Comparison of ENCODE assay signal across 8 cellular contexts in the genomic region with DNA sequence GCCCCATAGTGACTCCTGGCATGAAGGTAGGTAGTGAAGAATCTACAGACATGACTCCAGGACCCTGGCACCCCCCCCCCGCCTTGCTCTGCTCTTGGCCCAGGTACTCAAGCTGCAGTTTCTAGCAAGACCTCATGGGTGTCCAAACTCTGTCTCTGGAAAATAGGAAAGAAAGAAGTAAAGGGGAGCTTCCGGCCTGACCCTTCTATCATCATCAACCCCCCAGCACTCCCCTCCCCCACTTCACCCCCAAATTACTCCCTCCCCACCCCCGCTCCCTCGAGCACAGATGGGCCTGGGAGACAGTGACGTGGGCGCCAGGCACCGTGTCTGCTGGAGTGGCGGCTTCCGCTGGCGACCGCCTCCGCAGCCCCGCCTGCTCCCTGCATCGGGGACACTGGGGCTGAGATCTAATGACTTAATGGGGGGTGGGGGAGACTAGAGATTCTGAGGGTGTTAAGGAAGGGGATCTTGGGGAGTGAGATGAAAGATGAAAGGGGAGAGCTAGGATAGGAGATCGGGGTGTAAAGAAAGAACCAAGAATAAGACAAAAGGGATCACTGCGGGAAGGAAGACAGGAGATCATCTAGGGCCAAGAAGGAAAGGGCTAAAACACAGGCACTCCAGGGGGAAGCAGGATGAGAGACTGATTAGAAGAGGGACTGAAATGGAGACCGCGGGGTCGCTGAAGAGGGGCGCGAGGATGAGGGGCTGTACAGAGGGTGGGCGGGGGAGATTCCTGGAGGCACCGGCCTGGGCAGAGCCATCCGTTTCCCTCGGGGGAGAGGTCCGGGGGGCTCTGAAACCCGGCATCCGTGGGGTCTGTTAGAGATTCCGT. TPM values are rescaled to one million over a fixed set of nuclear protein-coding genes. Genes with fewer than 3 reads are reported as not detected.
DNase-seq lines count a peak whose midpoint lies in the region; ATAC-seq, FAIRE-seq and TF ChIP-seq lines count a peak whose summit lies in the region.

No MANE protein-coding gene starts in this region.

- no peak for FAIRE-seq in pancreas (lab: Jason Lieb, UNC)

- no peaks in the 10 kb centered on the region for H3K4me1 ChIP-seq in pancreas

- H3K9me3 ChIP-seq in pancreas = no peaks in the 10 kb centered on the region

- H3K27ac ChIP-seq in pancreas = peak overlapping the region in 2 of 4 donors; percentile 68 to 69

- no peak for TF ChIP-seq CTCF in pancreas (IDR thresholded peaks at IDR 0.05)

- no peaks in the 10 kb centered on the region for H3K27me3 ChIP-seq in pancreas

- peak overlapping the region; percentile 83 for H3K4me3 ChIP-seq in Jurkat, Clone E6-1 (ENCODE audit: low read length)
- peak overlapping the region; percentile 11 to 86 (median 56) for H3K4me3 ChIP-seq in pancreas

- peaks cover 22% of the 10 kb centered on the region for H3K36me3 Mint-ChIP-seq in activated T-helper 17 cell treated with anti-CD3 and anti-CD28 coated beads, Interleukin-2, amount 50 U/mL, for 72 hours (ENCODE audit: low read depth)

- no peaks in the 10 kb centered on the region for H3K27me3 Mint-ChIP-seq in activated T-helper 17 cell treated with anti-CD3 and anti-CD28 coated beads, Interleukin-2, amount 50 U/mL, for 72 hours

- WGBS in pancreas, 2 donors = 16 to 21% methylated on average over 29 of the region's 29 CpGs

- intact Hi-C loops in pancreas (cut with DNase I) = no loop called here

- ATAC-seq in activated T-helper 17 cell treated with anti-CD3 and anti-CD28 coated beads, Interleukin-2, amount 50 U/mL, for 72 hours (replicated peaks) = no peak
- ATAC-seq in pancreas (no peak), GM18498 (IDR thresholded peaks at IDR 0.05; ENCODE audit: unreplicated experiment) (no peak), HG02840 (IDR thresholded peaks at IDR 0.05; ENCODE audit: low FRiP score, unreplicated experiment) (no peak)

- DNase-seq in C1 segment of cervical spinal cord (lab: John Stamatoyannopoulos, UW) (peak in 12 of 14 donors; percentile 23 to 86 (median 58)), glomerular visceral epithelial cell (ENCODE audit: extremely low spot score) (peak; percentile 43), pancreas (peak in 1 of 6 donors; percentile 57), Kasumi-1 (lab: John Stamatoyannopoulos, UW) (no peak)
- no peak for DNase-seq in Jurkat, Clone E6-1 (ENCODE audit: low read depth, low spot score)

- H3K4me3 Mint-ChIP-seq in activated T-helper 17 cell treated with anti-CD3 and anti-CD28 coated beads, Interleukin-2, amount 50 U/mL, for 72 hours = peak overlapping the region; percentile 96

- peaks cover 59% of the 10 kb centered on the region for H3K4me1 Mint-ChIP-seq in activated T-helper 17 cell treated with anti-CD3 and anti-CD28 coated beads, Interleukin-2, amount 50 U/mL, for 72 hours

- H3K36me3 ChIP-seq in pancreas = no peaks in the 10 kb centered on the region

- H3K27ac Mint-ChIP-seq in activated T-helper 17 cell treated with anti-CD3 and anti-CD28 coated beads, Interleukin-2, amount 50 U/mL, for 72 hours = peak overlapping the region; percentile 97

- no peaks in the 10 kb centered on the region for H3K9me3 Mint-ChIP-seq in activated T-helper 17 cell treated with anti-CD3 and anti-CD28 coated beads, Interleukin-2, amount 50 U/mL, for 72 hours

RNA-seq across cellular contexts. Expression of a gene that starts 1.1 kb away (rescaled TPM):
- 15.2 TPM for polyA plus RNA-seq in Jurkat, Clone E6-1 (2012; ENCODE audit: insufficient read depth, insufficient read length)
- 10 to 100 TPM in 1 of 2 donors, 1 to 10 TPM in 1; 4.4 to 10.7 TPM for total RNA-seq in activated T-helper 17 cell treated with anti-CD3 and anti-CD28 coated beads, Interleukin-2, amount 50 U/mL, for 72 hours
- total RNA-seq in pancreas = 1 to 10 TPM in 5 of 6 donors, under 1 TPM in 1; 0.97 to 2.9 (median 1.7) TPM
- 1 to 10 TPM; 4.0 to 4.7 TPM for polyA plus RNA-seq in pancreas

RNA-seq across cellular contexts. Expression of a gene that starts 30.4 kb away (rescaled TPM):
- polyA plus RNA-seq in Jurkat, Clone E6-1 (2012; ENCODE audit: insufficient read depth, insufficient read length) = 0.90 TPM
- total RNA-seq in activated T-helper 17 cell treated with anti-CD3 and anti-CD28 coated beads, Interleukin-2, amount 50 U/mL, for 72 hours = under 1 TPM in 1 of 2 donors, not detected in 1; 0.16 TPM
- total RNA-seq in pancreas = under 1 TPM; 0.03 to 0.32 (median 0.12) TPM
- under 1 TPM; 0.05 to 0.11 TPM for polyA plus RNA-seq in pancreas

Comparison
In these comparisons a context has a peak if more than half of its experiments do, and no peak if none do; other contexts are left out.
1. DNase-seq: peak in C1 segment of cervical spinal cord (12 of 14) and glomerular visceral epithelial cell (single experiment); none in Jurkat, Clone E6-1 (single experiment) and Kasumi-1 (0 of 2).